ENCODE assay signal across 1 cellular context in the genomic region with DNA sequence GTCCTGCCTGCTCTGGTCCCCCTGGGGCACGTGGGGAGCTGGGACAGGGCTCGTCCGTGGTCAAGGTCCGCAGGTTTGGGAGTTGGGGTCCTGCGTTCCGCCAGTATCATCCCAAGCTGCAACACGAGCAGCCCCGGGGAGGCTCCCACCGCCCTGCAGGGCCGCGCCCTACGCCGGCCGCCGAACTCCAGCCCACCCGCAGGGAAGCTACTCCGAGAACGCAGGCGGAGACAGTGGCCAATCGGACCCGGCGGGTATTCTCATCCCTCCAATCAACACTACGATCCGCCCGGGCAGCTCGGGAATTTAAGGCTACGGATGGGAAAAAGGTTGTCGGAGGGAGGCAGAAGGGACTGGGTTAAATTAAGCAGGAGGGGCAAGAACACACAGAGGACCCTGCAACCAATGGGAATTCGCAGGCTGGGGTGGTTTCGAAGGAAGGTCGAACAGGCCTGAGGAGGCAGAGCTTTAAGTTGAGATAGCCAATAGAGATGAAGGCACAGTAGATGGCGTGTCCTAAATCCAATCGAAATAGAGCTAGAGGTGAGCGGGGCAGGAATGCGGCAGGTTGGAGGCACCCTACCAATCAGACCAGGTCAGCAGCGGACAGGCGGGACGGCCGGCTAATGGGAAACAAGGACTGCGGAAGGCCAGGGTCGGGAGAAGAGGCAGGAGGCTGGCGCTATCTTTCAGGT.
TF ChIP-seq lines count a peak whose summit lies in the region.

No MANE protein-coding gene starts in this region.

TF ChIP-seq in HepG2, 621 proteins besides CTCF, POLR2A, EP300 and RAD21 (continued from another document and continues in another):
- TF ChIP-seq, protein P1, sequence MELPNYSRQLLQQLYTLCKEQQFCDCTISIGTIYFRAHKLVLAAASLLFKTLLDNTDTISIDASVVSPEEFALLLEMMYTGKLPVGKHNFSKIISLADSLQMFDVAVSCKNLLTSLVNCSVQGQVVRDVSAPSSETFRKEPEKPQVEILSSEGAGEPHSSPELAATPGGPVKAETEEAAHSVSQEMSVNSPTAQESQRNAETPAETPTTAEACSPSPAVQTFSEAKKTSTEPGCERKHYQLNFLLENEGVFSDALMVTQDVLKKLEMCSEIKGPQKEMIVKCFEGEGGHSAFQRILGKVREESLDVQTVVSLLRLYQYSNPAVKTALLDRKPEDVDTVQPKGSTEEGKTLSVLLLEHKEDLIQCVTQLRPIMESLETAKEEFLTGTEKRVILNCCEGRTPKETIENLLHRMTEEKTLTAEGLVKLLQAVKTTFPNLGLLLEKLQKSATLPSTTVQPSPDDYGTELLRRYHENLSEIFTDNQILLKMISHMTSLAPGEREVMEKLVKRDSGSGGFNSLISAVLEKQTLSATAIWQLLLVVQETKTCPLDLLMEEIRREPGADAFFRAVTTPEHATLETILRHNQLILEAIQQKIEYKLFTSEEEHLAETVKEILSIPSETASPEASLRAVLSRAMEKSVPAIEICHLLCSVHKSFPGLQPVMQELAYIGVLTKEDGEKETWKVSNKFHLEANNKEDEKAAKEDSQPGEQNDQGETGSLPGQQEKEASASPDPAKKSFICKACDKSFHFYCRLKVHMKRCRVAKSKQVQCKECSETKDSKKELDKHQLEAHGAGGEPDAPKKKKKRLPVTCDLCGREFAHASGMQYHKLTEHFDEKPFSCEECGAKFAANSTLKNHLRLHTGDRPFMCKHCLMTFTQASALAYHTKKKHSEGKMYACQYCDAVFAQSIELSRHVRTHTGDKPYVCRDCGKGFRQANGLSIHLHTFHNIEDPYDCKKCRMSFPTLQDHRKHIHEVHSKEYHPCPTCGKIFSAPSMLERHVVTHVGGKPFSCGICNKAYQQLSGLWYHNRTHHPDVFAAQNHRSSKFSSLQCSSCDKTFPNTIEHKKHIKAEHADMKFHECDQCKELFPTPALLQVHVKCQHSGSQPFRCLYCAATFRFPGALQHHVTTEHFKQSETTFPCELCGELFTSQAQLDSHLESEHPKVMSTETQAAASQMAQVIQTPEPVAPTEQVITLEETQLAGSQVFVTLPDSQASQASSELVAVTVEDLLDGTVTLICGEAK (IDR thresholded peaks at IDR 0.05): no peak
- TF ChIP-seq, protein P1 (CRISPR knock-in tag; IDR thresholded peaks at IDR 0.05): 0 out of 2 replicates have a peak, but pooled peaks have one; percentile 34
- TF ChIP-seq, protein P2, sequence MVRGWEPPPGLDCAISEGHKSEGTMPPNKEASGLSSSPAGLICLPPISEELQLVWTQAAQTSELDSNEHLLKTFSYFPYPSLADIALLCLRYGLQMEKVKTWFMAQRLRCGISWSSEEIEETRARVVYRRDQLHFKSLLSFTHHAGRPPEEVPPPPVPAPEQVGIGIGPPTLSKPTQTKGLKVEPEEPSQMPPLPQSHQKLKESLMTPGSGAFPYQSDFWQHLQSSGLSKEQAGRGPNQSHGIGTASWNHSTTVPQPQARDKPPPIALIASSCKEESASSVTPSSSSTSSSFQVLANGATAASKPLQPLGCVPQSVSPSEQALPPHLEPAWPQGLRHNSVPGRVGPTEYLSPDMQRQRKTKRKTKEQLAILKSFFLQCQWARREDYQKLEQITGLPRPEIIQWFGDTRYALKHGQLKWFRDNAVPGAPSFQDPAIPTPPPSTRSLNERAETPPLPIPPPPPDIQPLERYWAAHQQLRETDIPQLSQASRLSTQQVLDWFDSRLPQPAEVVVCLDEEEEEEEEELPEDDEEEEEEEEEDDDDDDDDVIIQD (CRISPR knock-in tag; IDR thresholded peaks at IDR 0.05; ENCODE audit: low read depth): no peak
- TF ChIP-seq, protein P3, sequence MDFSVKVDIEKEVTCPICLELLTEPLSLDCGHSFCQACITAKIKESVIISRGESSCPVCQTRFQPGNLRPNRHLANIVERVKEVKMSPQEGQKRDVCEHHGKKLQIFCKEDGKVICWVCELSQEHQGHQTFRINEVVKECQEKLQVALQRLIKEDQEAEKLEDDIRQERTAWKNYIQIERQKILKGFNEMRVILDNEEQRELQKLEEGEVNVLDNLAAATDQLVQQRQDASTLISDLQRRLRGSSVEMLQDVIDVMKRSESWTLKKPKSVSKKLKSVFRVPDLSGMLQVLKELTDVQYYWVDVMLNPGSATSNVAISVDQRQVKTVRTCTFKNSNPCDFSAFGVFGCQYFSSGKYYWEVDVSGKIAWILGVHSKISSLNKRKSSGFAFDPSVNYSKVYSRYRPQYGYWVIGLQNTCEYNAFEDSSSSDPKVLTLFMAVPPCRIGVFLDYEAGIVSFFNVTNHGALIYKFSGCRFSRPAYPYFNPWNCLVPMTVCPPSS (IDR thresholded peaks at IDR 0.05): no peak
- TF ChIP-seq, protein P4, sequence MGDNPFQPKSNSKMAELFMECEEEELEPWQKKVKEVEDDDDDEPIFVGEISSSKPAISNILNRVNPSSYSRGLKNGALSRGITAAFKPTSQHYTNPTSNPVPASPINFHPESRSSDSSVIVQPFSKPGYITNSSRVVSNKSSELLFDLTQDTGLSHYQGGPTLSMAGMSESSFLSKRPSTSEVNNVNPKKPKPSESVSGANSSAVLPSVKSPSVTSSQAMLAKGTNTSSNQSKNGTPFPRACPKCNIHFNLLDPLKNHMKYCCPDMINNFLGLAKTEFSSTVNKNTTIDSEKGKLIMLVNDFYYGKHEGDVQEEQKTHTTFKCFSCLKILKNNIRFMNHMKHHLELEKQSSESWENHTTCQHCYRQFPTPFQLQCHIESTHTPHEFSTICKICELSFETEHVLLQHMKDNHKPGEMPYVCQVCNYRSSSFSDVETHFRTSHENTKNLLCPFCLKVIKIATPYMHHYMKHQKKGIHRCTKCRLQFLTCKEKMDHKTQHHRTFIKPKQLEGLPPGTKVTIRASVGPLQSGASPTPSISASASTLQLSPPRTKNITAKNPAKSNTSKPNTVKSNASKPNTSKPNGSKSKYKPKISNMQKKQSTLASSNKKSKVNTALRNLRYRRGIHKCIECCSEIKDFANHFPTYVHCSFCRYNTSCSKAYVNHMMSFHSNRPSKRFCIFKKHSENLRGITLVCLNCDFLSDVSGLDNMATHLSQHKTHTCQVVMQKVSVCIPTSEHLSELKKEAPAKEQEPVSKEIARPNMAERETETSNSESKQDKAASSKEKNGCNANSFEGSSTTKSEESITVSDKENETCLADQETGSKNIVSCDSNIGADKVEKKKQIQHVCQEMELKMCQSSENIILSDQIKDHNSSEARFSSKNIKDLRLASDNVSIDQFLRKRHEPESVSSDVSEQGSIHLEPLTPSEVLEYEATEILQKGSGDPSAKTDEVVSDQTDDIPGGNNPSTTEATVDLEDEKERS (CRISPR knock-in tag; IDR thresholded peaks at IDR 0.05): peak; percentile 26; the same call in 1 of the 2 replicates
- no peak for TF ChIP-seq NR3C1 (CRISPR knock-in tag; IDR thresholded peaks at IDR 0.05)
- no peak for TF ChIP-seq NR1H2 (CRISPR knock-in tag; IDR thresholded peaks at IDR 0.05; ENCODE audit: borderline replicate concordance, low read depth)
- TF ChIP-seq, protein P5, sequence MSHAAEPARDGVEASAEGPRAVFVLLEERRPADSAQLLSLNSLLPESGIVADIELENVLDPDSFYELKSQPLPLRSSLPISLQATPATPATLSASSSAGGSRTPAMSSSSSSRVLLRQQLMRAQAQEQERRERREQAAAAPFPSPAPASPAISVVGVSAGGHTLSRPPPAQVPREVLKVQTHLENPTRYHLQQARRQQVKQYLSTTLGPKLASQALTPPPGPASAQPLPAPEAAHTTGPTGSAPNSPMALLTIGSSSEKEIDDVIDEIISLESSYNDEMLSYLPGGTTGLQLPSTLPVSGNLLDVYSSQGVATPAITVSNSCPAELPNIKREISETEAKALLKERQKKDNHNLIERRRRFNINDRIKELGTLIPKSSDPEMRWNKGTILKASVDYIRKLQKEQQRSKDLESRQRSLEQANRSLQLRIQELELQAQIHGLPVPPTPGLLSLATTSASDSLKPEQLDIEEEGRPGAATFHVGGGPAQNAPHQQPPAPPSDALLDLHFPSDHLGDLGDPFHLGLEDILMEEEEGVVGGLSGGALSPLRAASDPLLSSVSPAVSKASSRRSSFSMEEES (CRISPR knock-in tag; IDR thresholded peaks at IDR 0.05): no peak; the same call in 1 of the 2 replicates
- no peak for TF ChIP-seq ZNF672 (CRISPR knock-in tag; IDR thresholded peaks at IDR 0.05)
- TF ChIP-seq, protein P6, sequence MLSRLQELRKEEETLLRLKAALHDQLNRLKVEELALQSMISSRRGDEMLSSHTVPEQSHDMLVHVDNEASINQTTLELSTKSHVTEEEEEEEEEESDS (CRISPR knock-in tag; IDR thresholded peaks at IDR 0.05; ENCODE audit: borderline replicate concordance): no peak
- peak; percentile 68; the same call in 1 of the 2 replicates for TF ChIP-seq SP4 (CRISPR knock-in tag; IDR thresholded peaks at IDR 0.05)
- peak; percentile 31; the same call in 1 of the 2 replicates for TF ChIP-seq KLF6 (CRISPR knock-in tag; IDR thresholded peaks at IDR 0.05)
- no peak for TF ChIP-seq ZNF713 (CRISPR knock-in tag; IDR thresholded peaks at IDR 0.05)
- TF ChIP-seq ZBTB1 (CRISPR knock-in tag; IDR thresholded peaks at IDR 0.05; ENCODE audit: borderline replicate concordance): no peak
- no peak for TF ChIP-seq ZFP36L2 (CRISPR knock-in tag; IDR thresholded peaks at IDR 0.05)
- TF ChIP-seq, protein P7, sequence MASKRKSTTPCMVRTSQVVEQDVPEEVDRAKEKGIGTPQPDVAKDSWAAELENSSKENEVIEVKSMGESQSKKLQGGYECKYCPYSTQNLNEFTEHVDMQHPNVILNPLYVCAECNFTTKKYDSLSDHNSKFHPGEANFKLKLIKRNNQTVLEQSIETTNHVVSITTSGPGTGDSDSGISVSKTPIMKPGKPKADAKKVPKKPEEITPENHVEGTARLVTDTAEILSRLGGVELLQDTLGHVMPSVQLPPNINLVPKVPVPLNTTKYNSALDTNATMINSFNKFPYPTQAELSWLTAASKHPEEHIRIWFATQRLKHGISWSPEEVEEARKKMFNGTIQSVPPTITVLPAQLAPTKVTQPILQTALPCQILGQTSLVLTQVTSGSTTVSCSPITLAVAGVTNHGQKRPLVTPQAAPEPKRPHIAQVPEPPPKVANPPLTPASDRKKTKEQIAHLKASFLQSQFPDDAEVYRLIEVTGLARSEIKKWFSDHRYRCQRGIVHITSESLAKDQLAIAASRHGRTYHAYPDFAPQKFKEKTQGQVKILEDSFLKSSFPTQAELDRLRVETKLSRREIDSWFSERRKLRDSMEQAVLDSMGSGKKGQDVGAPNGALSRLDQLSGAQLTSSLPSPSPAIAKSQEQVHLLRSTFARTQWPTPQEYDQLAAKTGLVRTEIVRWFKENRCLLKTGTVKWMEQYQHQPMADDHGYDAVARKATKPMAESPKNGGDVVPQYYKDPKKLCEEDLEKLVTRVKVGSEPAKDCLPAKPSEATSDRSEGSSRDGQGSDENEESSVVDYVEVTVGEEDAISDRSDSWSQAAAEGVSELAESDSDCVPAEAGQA (IDR thresholded peaks at IDR 0.05; ENCODE audit: low read depth): no peak
- TF ChIP-seq, protein P7 (CRISPR knock-in tag; IDR thresholded peaks at IDR 0.05; ENCODE audit: borderline replicate concordance): 0 out of 2 replicates have a peak, but pooled peaks have one; percentile 36
- no peak for TF ChIP-seq ZNF776 (CRISPR knock-in tag; IDR thresholded peaks at IDR 0.05)
- TF ChIP-seq IKZF1 (IDR thresholded peaks at IDR 0.05): no peak
- TF ChIP-seq SIX1 (CRISPR knock-in tag; IDR thresholded peaks at IDR 0.05; ENCODE audit: borderline replicate concordance): no peak
- no peak for TF ChIP-seq ZNF256 (CRISPR knock-in tag; conservative IDR thresholded peaks at IDR 0.05)
- peak; percentile 7 for TF ChIP-seq CBX1 (IDR thresholded peaks at IDR 0.05; ENCODE audit: low read depth)
- peak; percentile 31 for TF ChIP-seq PHF20 (CRISPR knock-in tag; IDR thresholded peaks at IDR 0.05)
- no peak for TF ChIP-seq ZNF10 (CRISPR knock-in tag; IDR thresholded peaks at IDR 0.05; ENCODE audit: borderline replicate concordance, low read depth)
- no peak for TF ChIP-seq KAT7 (CRISPR knock-in tag; IDR thresholded peaks at IDR 0.05; ENCODE audit: borderline replicate concordance)
- TF ChIP-seq ZNF207 (IDR thresholded peaks at IDR 0.05; ENCODE audit: borderline replicate concordance): no peak
